ENCODE assay signal across 8 cellular contexts in genomic region chr2:200525551-200525881, GRCh38. TPM values are rescaled to one million over a fixed set of nuclear protein-coding genes. Genes with fewer than 3 reads are reported as not detected.
DNase-seq lines count a peak whose midpoint lies in the region; ATAC-seq and TF ChIP-seq lines count a peak whose summit lies in the region.

No MANE protein-coding gene starts in this region.

- TF ChIP-seq CTCF in GM12865 (IDR thresholded peaks at IDR 0.05; ENCODE audit: insufficient read depth, low read depth, low read length, missing control alignments) (no peak), fibroblast of the aortic adventitia (IDR thresholded peaks at IDR 0.05; ENCODE audit: insufficient read depth, low read length) (no peak), sigmoid colon (IDR thresholded peaks at IDR 0.05) (no peak)

- no peak for TF ChIP-seq POLR2A in sigmoid colon (IDR thresholded peaks at IDR 0.05)

- no peak for DNase-seq in GM12865 (ENCODE audit: low read depth)
- no peak for DNase-seq in T-helper 17 cell
- no peak for DNase-seq in fibroblast of the aortic adventitia (ENCODE audit: low read depth)
- no peak for DNase-seq in sigmoid colon
- no peak for DNase-seq in NCI-H226
- no peak for DNase-seq in DMS53 treated with DMSO at 0.1 percent for 48 hours (lab: John Stamatoyannopoulos, UW; ENCODE audit: unreplicated experiment)
- DNase-seq in NCI-H2196 treated with DMSO at 0.1 percent for 48 hours (lab: John Stamatoyannopoulos, UW; ENCODE audit: unreplicated experiment) = no peak
- DNase-seq in GOT3 (lab: John Stamatoyannopoulos, UW) = no peak

- peak overlapping the region; percentile 56 to 64 (median 60) for H3K27ac ChIP-seq in sigmoid colon

- H3K27me3 Mint-ChIP-seq in T-helper 17 cell = peaks cover 5% of the 10 kb centered on the region

- peaks cover 22% of the 10 kb centered on the region for H3K4me1 Mint-ChIP-seq in T-helper 17 cell

- no peaks in the 10 kb centered on the region for H3K36me3 Mint-ChIP-seq in T-helper 17 cell (ENCODE audit: low read depth)

- no peak for ATAC-seq in T-helper 17 cell

- peak overlapping the region; percentile 96 for H3K27ac Mint-ChIP-seq in T-helper 17 cell

- intact Hi-C loops in sigmoid colon (cut with DNase I) = loop anchor here (5.0 kb wide), 1 partner anchor 287 kb away; the partner anchor contains the start of gene BZW1

- WGBS in sigmoid colon, 2 donors = 17 to 20% methylated on average over 7 of the region's 7 CpGs

- H3K4me3 ChIP-seq in GM12865 (ENCODE audit: low read depth, low read length) (peak overlapping the region; percentile 96), fibroblast of the aortic adventitia (ENCODE audit: low read depth, low read length) (peak overlapping the region; percentile 97), sigmoid colon (peak overlapping the region; percentile 55 to 88 (median 71))

- H3K4me1 ChIP-seq in sigmoid colon = peaks cover 0 to 14% (median 9%) of the 10 kb centered on the region in 4 donors

- H3K9me3 ChIP-seq in T-helper 17 cell (ENCODE audit: control insufficient read depth, low read length, poor library complexity, severe bottlenecking) = no peaks in the 10 kb centered on the region
- no peaks in the 10 kb centered on the region for H3K9me3 ChIP-seq in sigmoid colon

- peak overlapping the region; percentile 96 for H3K4me3 Mint-ChIP-seq in T-helper 17 cell

- no peaks in the 10 kb centered on the region for H3K36me3 ChIP-seq in sigmoid colon

- no peak for TF ChIP-seq EP300 in sigmoid colon (IDR thresholded peaks at IDR 0.05)

- H3K27me3 ChIP-seq in sigmoid colon = no peaks in the 10 kb centered on the region

RNA-seq across cellular contexts. Expression of gene SGO2, which starts 0.5 kb away (rescaled TPM):
- total RNA-seq in T-helper 17 cell (1 to 10 TPM; 1.2 to 1.5 TPM), fibroblast of the aortic adventitia (ENCODE audit: low replicate concordance) (21.3 and 23.3 TPM in 2 replicates), sigmoid colon (1 to 10 TPM; 1.1 to 3.3 (median 2.2) TPM)
- 1 to 10 TPM in 2 of 3 donors, under 1 TPM in 1; 0.60 to 5.0 (median 1.8) TPM for polyA plus RNA-seq in sigmoid colon

RNA-seq across cellular contexts. Expression of gene KCTD18, which starts 15.6 kb away (rescaled TPM):
- total RNA-seq in T-helper 17 cell = 10 to 100 TPM; 13.4 to 19.2 TPM
- total RNA-seq in fibroblast of the aortic adventitia (ENCODE audit: low replicate concordance) = 24.9 and 26.4 TPM in 2 replicates
- total RNA-seq in sigmoid colon = 10 to 100 TPM; 18.1 to 33.9 (median 25.1) TPM
- 10 to 100 TPM; 10.5 to 12.6 (median 12.0) TPM for polyA plus RNA-seq in sigmoid colon
